8 cellular contexts compared by ENCODE assay signal in the genomic region with DNA sequence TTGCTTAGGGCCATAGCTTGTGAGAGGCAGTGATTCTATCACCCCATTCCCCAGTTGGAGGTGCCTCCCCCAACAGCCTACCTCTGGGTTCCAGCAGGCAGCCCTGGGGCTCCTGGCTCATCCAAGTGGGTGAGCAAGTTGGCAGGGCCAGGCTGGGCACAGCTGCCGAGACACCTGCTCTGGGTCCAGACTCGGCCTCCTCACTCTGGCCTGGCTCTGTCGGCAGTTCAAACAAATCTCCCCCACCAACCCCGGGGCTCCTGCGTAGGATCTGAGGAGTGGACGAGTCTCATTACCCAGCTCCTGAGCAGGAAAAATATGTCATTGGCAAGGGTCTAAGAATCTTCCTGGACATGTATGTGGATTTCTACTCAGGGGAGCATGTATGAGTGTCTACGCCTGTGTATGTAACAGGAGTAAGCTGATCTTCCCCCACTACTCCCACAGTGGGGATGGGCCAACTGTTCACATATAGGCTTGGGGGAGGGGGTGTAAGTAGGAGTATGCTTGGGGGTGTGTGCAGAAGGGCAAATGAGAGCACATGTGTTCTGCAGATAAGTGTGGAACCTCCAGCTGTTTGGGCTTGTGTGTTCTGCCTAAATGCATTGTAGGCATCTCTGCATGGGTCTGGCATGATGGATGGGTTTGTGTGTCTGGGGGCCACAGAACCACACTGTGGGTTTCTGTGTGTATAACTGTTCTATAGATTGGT. TPM values are rescaled to one million over a fixed set of nuclear protein-coding genes. Genes with fewer than 3 reads are reported as not detected.
A peak's percentile ranks its signal among the peaks of the same experiment; 100 is the strongest.
DNase-seq lines count a peak whose midpoint lies in the region; ATAC-seq and TF ChIP-seq lines count a peak whose summit lies in the region.

No MANE protein-coding gene starts in this region.

- peak overlapping the region in 1 of 2 experiments; percentile 2 for H3K23ac ChIP-seq in mesenchymal stem cell (ENCODE audit: low read length in 2 of 2)

- no peak overlapping the region for H2BK15ac ChIP-seq in mesenchymal stem cell (ENCODE audit: low read depth, poor library complexity, severe bottlenecking)

- H2AFZ ChIP-seq in mesenchymal stem cell (ENCODE audit: low read depth, low read length): no peak overlapping the region

- H3K4me1 ChIP-seq in HAP-1: peaks cover 38% of the 10 kb centered on the region
- peaks cover 37% of the 10 kb centered on the region for H3K4me1 ChIP-seq in mesenchymal stem cell (ENCODE audit: control insufficient read depth, insufficient read depth, low read depth, low read length)

- H3K14ac ChIP-seq in mesenchymal stem cell (ENCODE audit: low read length in 2 of 2): peak overlapping the region in 1 of 2 experiments; percentile 39

- no peaks in the 10 kb centered on the region for H3K9me3 ChIP-seq in HAP-1
- H3K9me3 ChIP-seq in mesenchymal stem cell (ENCODE audit: control insufficient read depth, low read length): no peaks in the 10 kb centered on the region

- H3K4ac ChIP-seq in mesenchymal stem cell (ENCODE audit: low read depth in 1 of 2, low read length in 2 of 2): peak overlapping the region in 1 of 2 experiments; percentile 47

- H3K79me1 ChIP-seq in mesenchymal stem cell (replicated peaks; ENCODE audit: low read length, poor library complexity, severe bottlenecking): no peaks in the 10 kb centered on the region

- H4K91ac ChIP-seq in mesenchymal stem cell (ENCODE audit: low read length): peak overlapping the region; percentile 21

- H3K4me3 ChIP-seq in HAP-1: peak overlapping the region; percentile 72
- peak overlapping the region; percentile 95 for H3K4me3 ChIP-seq in choroid plexus epithelial cell (ENCODE audit: low read depth, low read length)
- peak overlapping the region in 1 of 2 experiments; percentile 98 for H3K4me3 ChIP-seq in mesenchymal stem cell (ENCODE audit: insufficient read depth in 1 of 2, low read depth in 1 of 2, low read length in 2 of 2)

- H3K27me3 ChIP-seq in HAP-1 (ENCODE audit: low read depth) (no peaks in the 10 kb centered on the region), mesenchymal stem cell (ENCODE audit: control insufficient read depth in 1 of 2, insufficient read depth in 1 of 2, low read length in 2 of 2) (no peaks in the 10 kb centered on the region)

- H2BK5ac ChIP-seq in mesenchymal stem cell (ENCODE audit: low read depth, low read length, poor library complexity, severe bottlenecking): no peak overlapping the region

- peak overlapping the region; percentile 8 for H2AK5ac ChIP-seq in mesenchymal stem cell (ENCODE audit: low read length, severe bottlenecking)

- no peak overlapping the region for H2BK120ac ChIP-seq in mesenchymal stem cell (ENCODE audit: low read depth, low read length)

- H3K9ac ChIP-seq in mesenchymal stem cell (ENCODE audit: low read length): peak overlapping the region; percentile 99

- H2BK12ac ChIP-seq in mesenchymal stem cell (ENCODE audit: low read length in 2 of 2): peak overlapping the region in 1 of 2 experiments; percentile 55

- peak overlapping the region; percentile 28 for H4K8ac ChIP-seq in mesenchymal stem cell (ENCODE audit: low read length)

- 28% methylated on average over 7 of the region's 7 CpGs for WGBS in mesenchymal stem cell

- in situ Hi-C loops in HAP-1 (cut with MboI; ENCODE audit: low sequenced_read_pairs): loop anchor here (5.0 kb wide), 1 partner anchor 35 kb away; no protein-coding TSS in a partner anchor

- no peak for ATAC-seq in HG02610 (IDR thresholded peaks at IDR 0.05; ENCODE audit: unreplicated experiment)

- DNase-seq in HAP-1 (ENCODE audit: low spot score in 2 of 2) (peak; percentile 68 to 73), NCI-H69 (lab: John Stamatoyannopoulos, UW) (peak; percentile 98), choroid plexus epithelial cell (ENCODE audit: low read depth) (peak; percentile 82), mesenchymal stem cell (peak; percentile 95), SIG-M5 (lab: John Stamatoyannopoulos, UW) (no peak), RKO (ENCODE audit: low spot score) (no peak), GF-D8 (lab: John Stamatoyannopoulos, UW) (no peak)

- H3K18ac ChIP-seq in mesenchymal stem cell (ENCODE audit: low read depth in 1 of 2, low read length in 2 of 2): peak overlapping the region; percentile 65 to 87

- H3K36me3 ChIP-seq in HAP-1 (replicated peaks) (peaks cover 14% of the 10 kb centered on the region), mesenchymal stem cell (ENCODE audit: control insufficient read depth in 1 of 2, insufficient read depth in 2 of 2, low read depth in 1 of 2, low read length in 2 of 2) (peaks cover 3 to 7% of the 10 kb centered on the region in 2 experiments)

- TF ChIP-seq CTCF in choroid plexus epithelial cell (conservative IDR thresholded peaks at IDR 0.05; ENCODE audit: low read depth, low read length): no peak

- H3K4me2 ChIP-seq in mesenchymal stem cell (ENCODE audit: low read length, poor library complexity, severe bottlenecking): peak overlapping the region; percentile 55

- H3K27ac ChIP-seq in mesenchymal stem cell (ENCODE audit: low read length, poor library complexity, severe bottlenecking): no peak overlapping the region

RNA-seq across cellular contexts. Expression of a gene that starts 2.0 kb away (rescaled TPM):
- polyA plus RNA-seq in mesenchymal stem cell (2013, experiment 1 of 2): 260 TPM
- polyA plus RNA-seq in mesenchymal stem cell (2013, experiment 2 of 2): 254 TPM

RNA-seq across cellular contexts. Expression of a gene that starts 30.6 kb away (rescaled TPM):
- polyA plus RNA-seq in mesenchymal stem cell (2013, experiment 1 of 2): not detected
- polyA plus RNA-seq in mesenchymal stem cell (2013, experiment 2 of 2): not detected

Comparison
In these comparisons a context has a peak if more than half of its experiments do, and no peak if none do; other contexts are left out.
1. DNase-seq: peak in HAP-1 (2 of 2), NCI-H69 (single experiment), choroid plexus epithelial cell (single experiment) and mesenchymal stem cell (single experiment); none in SIG-M5 (single experiment), RKO (single experiment) and GF-D8 (single experiment).